ENCODE assay signal across 9 cellular contexts in genomic region chr9:101486693-101487442, GRCh38. TPM values are rescaled to one million over a fixed set of nuclear protein-coding genes. Genes with fewer than 3 reads are reported as not detected.
DNase-seq lines count a peak whose midpoint lies in the region; ATAC-seq and TF ChIP-seq lines count a peak whose summit lies in the region.
"Had no signal": no experiment of that assay in that cellular context is flagged by ENCODE, and none has a peak within 500 bp of the region (broad histone marks: within the 10 kb centered on the region; RNA-seq: fewer than 3 reads in every experiment).

No MANE protein-coding gene starts in this region.

- peak in 1 of 2 donors; percentile 48 for ATAC-seq in activated T-cell treated with anti-CD3 and anti-CD28 coated beads, Interleukin-2, amount 50 U/mL, for 4 hours
- no peak for ATAC-seq in natural killer cell
- no peak for ATAC-seq in naive thymus-derived CD4-positive, alpha-beta T cell

- H3K27me3 Mint-ChIP-seq in activated T-cell treated with anti-CD3 and anti-CD28 coated beads, Interleukin-2, amount 50 U/mL, for 4 hours (ENCODE audit: low read depth) = peaks cover 45% of the 10 kb centered on the region
- H3K27me3 Mint-ChIP-seq in natural killer cell (ENCODE audit: low read depth in 2 of 2) = peaks cover 35 to 44% of the 10 kb centered on the region in 2 donors
- H3K27me3 Mint-ChIP-seq in naive thymus-derived CD4-positive, alpha-beta T cell = peaks cover 45 to 72% (median 64%) of the 10 kb centered on the region in 5 donors

- H3K4me3 ChIP-seq in skeletal muscle satellite cell (ENCODE audit: low read length) = peak overlapping the region; percentile 86
- H3K4me3 ChIP-seq in naive thymus-derived CD4-positive, alpha-beta T cell (ENCODE audit: low read length) = no peak overlapping the region

- H3K36me3 ChIP-seq in skeletal muscle satellite cell (ENCODE audit: insufficient read depth, low read length) = no peaks in the 10 kb centered on the region
- H3K36me3 ChIP-seq in naive thymus-derived CD4-positive, alpha-beta T cell (ENCODE audit: control insufficient read depth in 2 of 3, insufficient read depth in 3 of 3, low read length in 3 of 3) = no peaks in the 10 kb centered on the region

- no peaks in the 10 kb centered on the region for H3K9me3 ChIP-seq in skeletal muscle satellite cell (replicated peaks; ENCODE audit: low read length)
- no peaks in the 10 kb centered on the region for H3K9me3 ChIP-seq in naive thymus-derived CD4-positive, alpha-beta T cell (ENCODE audit: control insufficient read depth in 2 of 3, low read length in 3 of 3)

- no peak for TF ChIP-seq CTCF in natural killer cell (IDR thresholded peaks at IDR 0.05)

- peak overlapping the region; percentile 58 for H3K4me3 Mint-ChIP-seq in activated T-cell treated with anti-CD3 and anti-CD28 coated beads, Interleukin-2, amount 50 U/mL, for 4 hours
- no peak overlapping the region for H3K4me3 Mint-ChIP-seq in natural killer cell
- H3K4me3 Mint-ChIP-seq in naive thymus-derived CD4-positive, alpha-beta T cell = peak overlapping the region in 4 of 10 donors; percentile 5 to 65 (median 35)

- CTCF ChIA-PET in naive thymus-derived CD4-positive, alpha-beta T cell (lab: Charles Lee) = no interaction called here

- H3K4me2 ChIP-seq in skeletal muscle satellite cell (ENCODE audit: low read length) = peak overlapping the region; percentile 90

- peaks cover 5% of the 10 kb centered on the region for H3K9me3 Mint-ChIP-seq in activated T-cell treated with anti-CD3 and anti-CD28 coated beads, Interleukin-2, amount 50 U/mL, for 4 hours
- no peaks in the 10 kb centered on the region for H3K9me3 Mint-ChIP-seq in natural killer cell
- peaks cover 0 to 11% (median 3%) of the 10 kb centered on the region in 11 donors for H3K9me3 Mint-ChIP-seq in naive thymus-derived CD4-positive, alpha-beta T cell

- peaks cover 11% of the 10 kb centered on the region for H3K4me1 ChIP-seq in skeletal muscle satellite cell (ENCODE audit: control insufficient read depth, insufficient read depth, low read length)
- H3K4me1 ChIP-seq in naive thymus-derived CD4-positive, alpha-beta T cell (ENCODE audit: control insufficient read depth in 2 of 2, insufficient read depth in 2 of 2, low read length in 2 of 2) = no peaks in the 10 kb centered on the region

- no peak overlapping the region for H3K27ac Mint-ChIP-seq in natural killer cell
- H3K27ac Mint-ChIP-seq in naive thymus-derived CD4-positive, alpha-beta T cell = no peak overlapping the region

- intact Hi-C loops in natural killer cell (cut with micrococcal nuclease) = no loop called here
- intact Hi-C loops in naive thymus-derived CD4-positive, alpha-beta T cell (cut with micrococcal nuclease) = no loop called here

- H3K4me1 Mint-ChIP-seq in activated T-cell treated with anti-CD3 and anti-CD28 coated beads, Interleukin-2, amount 50 U/mL, for 4 hours (ENCODE audit: low read depth) = peaks cover 4% of the 10 kb centered on the region
- no peaks in the 10 kb centered on the region for H3K4me1 Mint-ChIP-seq in natural killer cell
- H3K4me1 Mint-ChIP-seq in naive thymus-derived CD4-positive, alpha-beta T cell = peaks cover 0 to 12% (median 4%) of the 10 kb centered on the region in 7 donors

- peak overlapping the region; percentile 72 for H3K9ac ChIP-seq in skeletal muscle satellite cell (ENCODE audit: low read depth, low read length)

- no peak overlapping the region for H3K27ac ChIP-seq in naive thymus-derived CD4-positive, alpha-beta T cell (ENCODE audit: low read depth, low read length)

- no peaks in the 10 kb centered on the region for H3K36me3 Mint-ChIP-seq in activated T-cell treated with anti-CD3 and anti-CD28 coated beads, Interleukin-2, amount 50 U/mL, for 4 hours (ENCODE audit: insufficient read depth)
- no peaks in the 10 kb centered on the region for H3K36me3 Mint-ChIP-seq in natural killer cell
- peaks cover 0 to 2% (median 0%) of the 10 kb centered on the region in 5 donors for H3K36me3 Mint-ChIP-seq in naive thymus-derived CD4-positive, alpha-beta T cell

- no peak for DNase-seq in activated T-cell treated with anti-CD3 and anti-CD28 coated beads, Interleukin-2, amount 50 U/mL, for 4 hours
- no peak for DNase-seq in activated T-cell treated with anti-CD3 and anti-CD28 coated beads, Interleukin-2, amount 50 U/mL, for 1 hour
- DNase-seq in NCI-H69 (lab: John Stamatoyannopoulos, UW) (peak; percentile 95), cerebellar nuclear complex (lab: John Stamatoyannopoulos, UW) (peak; percentile 10 to 75), inferior parietal cortex (ENCODE audit: extremely low spot score) (peak; percentile 83), natural killer cell (no peak)
- no peak for DNase-seq in naive thymus-derived CD4-positive, alpha-beta T cell

- H3K27me3 ChIP-seq in skeletal muscle satellite cell (ENCODE audit: control insufficient read depth, insufficient read depth, low read length) = no peaks in the 10 kb centered on the region
- H3K27me3 ChIP-seq in naive thymus-derived CD4-positive, alpha-beta T cell (ENCODE audit: control insufficient read depth in 2 of 2, insufficient read depth in 2 of 2, low read length in 2 of 2) = peaks cover 5 to 8% of the 10 kb centered on the region in 2 donors

- POLR2A ChIA-PET in naive thymus-derived CD4-positive, alpha-beta T cell (lab: Charles Lee) = no interaction called here

RNA-seq across cellular contexts. Expression of gene RNF20, which starts 46.8 kb away (rescaled TPM):
- total RNA-seq in activated T-cell treated with anti-CD3 and anti-CD28 coated beads, Interleukin-2, amount 50 U/mL, for 4 hours = 10 to 100 TPM; 36.8 to 41.0 (median 37.1) TPM
- total RNA-seq in skeletal muscle satellite cell (2012; rRNA removed) = 18.3 and 19.2 TPM in 2 replicates
- 10 to 100 TPM; 35.5 to 44.2 (median 42.5) TPM for total RNA-seq in natural killer cell
- total RNA-seq in naive thymus-derived CD4-positive, alpha-beta T cell = 10 to 100 TPM; 30.5 to 67.8 (median 45.9) TPM
- polyA plus RNA-seq in naive thymus-derived CD4-positive, alpha-beta T cell = 10 to 100 TPM; 43.7 to 53.6 TPM

RNA-seq across cellular contexts. Expression of gene ALDOB, which starts 51.3 kb away (rescaled TPM):
- 1 to 10 TPM in 1 of 3 donors, under 1 TPM in 2; 0.79 to 1.3 (median 0.89) TPM for total RNA-seq in activated T-cell treated with anti-CD3 and anti-CD28 coated beads, Interleukin-2, amount 50 U/mL, for 4 hours
- total RNA-seq in skeletal muscle satellite cell (2012; rRNA removed) = not detected in 2 replicates
- total RNA-seq in natural killer cell = not detected
- total RNA-seq in naive thymus-derived CD4-positive, alpha-beta T cell = not detected
- not detected for polyA plus RNA-seq in naive thymus-derived CD4-positive, alpha-beta T cell
- total RNA-seq: activated CD8-positive, alpha-beta memory T cell treated with anti-CD3 and anti-CD28 coated beads for 36 hours had no signal

Comparison
In these comparisons a context has a peak if more than half of its experiments do, and no peak if none do; other contexts are left out.
1. DNase-seq: peak in NCI-H69 (single experiment), cerebellar nuclear complex (2 of 2) and inferior parietal cortex (single experiment); none in activated T-cell treated with anti-CD3 and anti-CD28 coated beads, Interleukin-2, amount 50 U/mL, for 4 hours (single experiment), activated T-cell treated with anti-CD3 and anti-CD28 coated beads, Interleukin-2, amount 50 U/mL, for 1 hour (single experiment), natural killer cell (single experiment) and naive thymus-derived CD4-positive, alpha-beta T cell (0 of 9).